Comparison of ENCODE assay signal across 12 cellular contexts in genomic region chr17:75125984-75126383, GRCh38. TPM values are rescaled to one million over a fixed set of nuclear protein-coding genes. Genes with fewer than 3 reads are reported as not detected.
DNase-seq lines count a peak whose midpoint lies in the region; ATAC-seq, FAIRE-seq and TF ChIP-seq lines count a peak whose summit lies in the region.
"Had no signal": no experiment of that assay in that cellular context is flagged by ENCODE, and none has a peak within 500 bp of the region (broad histone marks: within the 10 kb centered on the region; RNA-seq: fewer than 3 reads in every experiment).

No MANE protein-coding gene starts in this region.

- TF ChIP-seq RAD21 in H1 (IDR thresholded peaks at IDR 0.05 in 1 of 2, conservative IDR thresholded peaks at IDR 0.05 in 1 of 2; ENCODE audit: low read depth in 2 of 2, low read length in 2 of 2) = no peak

- POLR2A ChIA-PET in MCF 10A (lab: Yijun Ruan, JAX) (interaction anchor here (0.6 to 3.4 kb wide), 8 partner anchors 22 to 253 kb away, joined by 3 to 37 read pairs (median 3); partner anchors contain the start of gene JPT1), PC-3 (lab: Charles Lee; ENCODE audit: unreplicated experiment) (no interaction called here), H1 (lab: Charles Lee; ENCODE audit: partially characterized antibody) (interaction anchor here (1.1 to 13.9 kb wide), 7 partner anchors 8 to 62 kb away, joined by 3 to 134 read pairs (median 7); no protein-coding TSS in a partner anchor)

- ATAC-seq in PC-3 = no peak
- peak; percentile 24 to 42 for ATAC-seq in stimulated activated naive B cell treated with anti-CD40 and anti-IgM and Interleukin-4, amounts not matched to agents 10 μg/mL and 1 μg/mL and 100 μg/mL, for 72 hours (replicated peaks)

- H3K4me3 Mint-ChIP-seq in MCF 10A (ENCODE audit: unreplicated experiment) = no peak overlapping the region
- H3K4me3 Mint-ChIP-seq in stimulated activated naive B cell treated with anti-CD40 and anti-IgM and Interleukin-4, amounts not matched to agents 10 μg/mL and 1 μg/mL and 100 μg/mL, for 72 hours = no peak overlapping the region

- H3K9me2 ChIP-seq in PC-3 (replicated peaks; ENCODE audit: low read length) = no peaks in the 10 kb centered on the region

- no peak overlapping the region for H4K8ac ChIP-seq in H1 (ENCODE audit: extremely low read depth, insufficient read depth, low read length)

- CTCF ChIA-PET in MCF 10A (lab: Yijun Ruan, JAX) (interaction anchor here (0.6 to 4.1 kb wide), 4 partner anchors 12 to 80 kb away, joined by 3 to 61 read pairs (median 4); partner anchors contain the start of gene NUP85), PC-3 (lab: Charles Lee) (no interaction called here), H1 (lab: Charles Lee; ENCODE audit: partially characterized antibody) (interaction anchor here (0.7 to 12.9 kb wide), 8 partner anchors 12 to 286 kb away, joined by 3 to 239 read pairs (median 4); partner anchors contain the start of gene ARMC7)

- H3K4me1 ChIP-seq in breast epithelium (no peaks in the 10 kb centered on the region), PC-3 (ENCODE audit: insufficient read depth, low read length) (peaks cover 34% of the 10 kb centered on the region), H1 (replicated peaks in 1 of 4; ENCODE audit: control insufficient read depth in 3 of 4, insufficient read depth in 4 of 4, low read length in 3 of 4) (peaks cover 0 to 8% (median 4%) of the 10 kb centered on the region in 4 experiments; a peak in 5 of 7 replicates)

- H3K27ac Mint-ChIP-seq in MCF 10A (ENCODE audit: low read depth, unreplicated experiment) = peak overlapping the region; percentile 95
- peak overlapping the region; percentile 51 for H3K27ac Mint-ChIP-seq in stimulated activated naive B cell treated with anti-CD40 and anti-IgM and Interleukin-4, amounts not matched to agents 10 μg/mL and 1 μg/mL and 100 μg/mL, for 72 hours

- no peaks in the 10 kb centered on the region for H4K20me1 ChIP-seq in PC-3 (ENCODE audit: low read length)
- H4K20me1 ChIP-seq in H1 (replicated peaks in 1 of 2; ENCODE audit: control insufficient read depth in 1 of 2, insufficient read depth in 2 of 2, low read length in 2 of 2) = peaks cover 8 to 11% of the 10 kb centered on the region in 2 experiments

- H3K4me3 ChIP-seq in breast epithelium (no peak overlapping the region), PC-3 (ENCODE audit: low read length) (no peak overlapping the region), H1 (ENCODE audit: extremely low read depth in 1 of 4, insufficient read depth in 2 of 4, low read depth in 3 of 4, low read length in 4 of 4) (no peak overlapping the region), brain microvascular endothelial cell (ENCODE audit: low read depth, low read length) (no peak overlapping the region)
- H3K4me3 ChIP-seq: stomach had no signal

- no peak overlapping the region for H3K4ac ChIP-seq in H1 (replicated peaks; ENCODE audit: insufficient read length, low read depth, low read length)

- H3K9me3 ChIP-seq in breast epithelium = no peaks in the 10 kb centered on the region
- H3K9me3 ChIP-seq in PC-3 (ENCODE audit: low read length) = no peaks in the 10 kb centered on the region
- no peaks in the 10 kb centered on the region for H3K9me3 ChIP-seq in H1 (ENCODE audit: insufficient read depth in 2 of 2, low read depth in 1 of 2, low read length in 1 of 2)
- H3K9me3 ChIP-seq: stomach had no signal

- H3K79me1 ChIP-seq in H1 (ENCODE audit: low read depth, low read length) = no peaks in the 10 kb centered on the region; the same call in 1 of the 2 replicates

- 0 out of 2 replicates have a peak, but pooled peaks cover 2% of the 10 kb centered on the region for H3K23me2 ChIP-seq in H1 (ENCODE audit: low read depth, low read length)

- H3K14ac ChIP-seq in H1 (ENCODE audit: insufficient read length) = no peak overlapping the region

- peaks cover 25% of the 10 kb centered on the region for H3K4me1 Mint-ChIP-seq in MCF 10A (ENCODE audit: insufficient read depth, unreplicated experiment)
- peaks cover 34 to 60% of the 10 kb centered on the region in 2 donors for H3K4me1 Mint-ChIP-seq in stimulated activated naive B cell treated with anti-CD40 and anti-IgM and Interleukin-4, amounts not matched to agents 10 μg/mL and 1 μg/mL and 100 μg/mL, for 72 hours

- H2BK12ac ChIP-seq in H1 (ENCODE audit: low read depth, low read length) = no peak overlapping the region

- H3K27me3 Mint-ChIP-seq in MCF 10A (ENCODE audit: insufficient read depth, unreplicated experiment) = no peaks in the 10 kb centered on the region
- H3K27me3 Mint-ChIP-seq in stimulated activated naive B cell treated with anti-CD40 and anti-IgM and Interleukin-4, amounts not matched to agents 10 μg/mL and 1 μg/mL and 100 μg/mL, for 72 hours = no peaks in the 10 kb centered on the region

- intact Hi-C loops in MCF 10A (cut with micrococcal nuclease) (no loop called here), breast epithelium (cut with DNase I; ENCODE audit: low total_unique reads) (no loop called here), PC-3 (cut with micrococcal nuclease) (loop anchor here (2.0 kb wide), 1 partner anchor 29 kb away; the partner anchor contains the start of gene JPT1)

- FAIRE-seq in H1 (lab: Jason Lieb, UNC) = no peak

- H3K9ac ChIP-seq in PC-3 (ENCODE audit: low read length) (no peak overlapping the region), H1 (replicated peaks in 1 of 4; ENCODE audit: extremely low read depth in 1 of 4, low read depth in 3 of 4, low read length in 3 of 4) (no peak overlapping the region; a peak in 1 of 7 replicates)

- peaks cover 19% of the 10 kb centered on the region for H3K36me3 Mint-ChIP-seq in MCF 10A (ENCODE audit: insufficient read depth, unreplicated experiment)
- peaks cover 23 to 41% of the 10 kb centered on the region in 2 donors for H3K36me3 Mint-ChIP-seq in stimulated activated naive B cell treated with anti-CD40 and anti-IgM and Interleukin-4, amounts not matched to agents 10 μg/mL and 1 μg/mL and 100 μg/mL, for 72 hours

- WGBS in H1 (ENCODE audit: extremely low coverage in 1 of 2, insufficient coverage in 1 of 2, insufficient read length in 1 of 2, insufficient replicate concordance in 2 of 2, low coverage in 1 of 2, low lambda C conversion rate in 2 of 2, missing lambda C conversion rate in 1 of 2), 2 experiments = 81% methylated on average over 3 of the region's 3 CpGs; no CpG with 5 or more reads in 1 of the 2 experiments

- no peak overlapping the region for H2BK20ac ChIP-seq in H1 (ENCODE audit: low read length)

- no peaks in the 10 kb centered on the region for H3K27me3 ChIP-seq in breast epithelium
- H3K27me3 ChIP-seq in PC-3 (ENCODE audit: low read length) = no peaks in the 10 kb centered on the region
- H3K27me3 ChIP-seq in H1 (replicated peaks in 1 of 4; ENCODE audit: control insufficient read depth in 3 of 4, extremely low read depth in 1 of 4, insufficient read depth in 3 of 4, low read length in 3 of 4) = no peaks in the 10 kb centered on the region; a peak in 1 of 7 replicates
- H3K27me3 ChIP-seq in brain microvascular endothelial cell (replicated peaks) = no peaks in the 10 kb centered on the region
- H3K27me3 ChIP-seq: stomach had no signal

- no peak overlapping the region for H4K5ac ChIP-seq in H1 (ENCODE audit: insufficient read length, low read depth, low read length)

- H2AFZ ChIP-seq in PC-3 (ENCODE audit: low read length) (no peak overlapping the region), H1 (ENCODE audit: low read length) (no peak overlapping the region)

- H3K27ac ChIP-seq in breast epithelium (no peak overlapping the region), PC-3 (ENCODE audit: low read length) (peak overlapping the region; percentile 94), H1 (ENCODE audit: low read depth, low read length) (0 out of 2 replicates have a peak overlapping the region, but pooled peaks have one; percentile 10), brain microvascular endothelial cell (no peak overlapping the region)

- H2AK5ac ChIP-seq in H1 (ENCODE audit: low read depth, low read length) = no peak overlapping the region

- H3K18ac ChIP-seq in H1 (ENCODE audit: extremely low read depth, low read length) = no peak overlapping the region

- peaks cover 68% of the 10 kb centered on the region for H3K79me2 ChIP-seq in PC-3 (ENCODE audit: low read length)
- peaks cover 0 to 9% of the 10 kb centered on the region in 2 experiments; a peak in 1 of 4 replicates for H3K79me2 ChIP-seq in H1 (ENCODE audit: control insufficient read depth in 1 of 2, insufficient read depth in 2 of 2, low read length in 2 of 2)

- TF ChIP-seq CTCF in MCF 10A (IDR thresholded peaks at IDR 0.05; ENCODE audit: unreplicated experiment) (no peak), breast epithelium (IDR thresholded peaks at IDR 0.05) (no peak), PC-3 (conservative IDR thresholded peaks at IDR 0.05; ENCODE audit: low read depth, low read length) (no peak), H1 (IDR thresholded peaks at IDR 0.05; ENCODE audit: control extremely low read depth in 1 of 3, insufficient read depth in 1 of 3, low read depth in 1 of 3, low read length in 3 of 3) (no peak), brain microvascular endothelial cell (IDR thresholded peaks at IDR 0.05; ENCODE audit: low read depth, low read length, missing control alignments) (no peak)

- TF ChIP-seq POLR2A in breast epithelium (IDR thresholded peaks at IDR 0.05) (no peak), H1 (IDR thresholded peaks at IDR 0.05; ENCODE audit: control extremely low read depth in 1 of 2, low read depth in 2 of 2, low read length in 2 of 2) (0 out of 3 replicates have a peak, but pooled peaks of 1 of the 2 experiments have one; percentile 18)

- no peak for DNase-seq in MCF 10A (ENCODE audit: unreplicated experiment)
- DNase-seq in breast epithelium (ENCODE audit: low spot score in 2 of 2) = no peak
- DNase-seq in PC-3 = no peak
- no peak for DNase-seq in H1 (ENCODE audit: low read depth in 1 of 2, low spot score in 2 of 2)
- no peak for DNase-seq in stimulated activated naive B cell treated with anti-CD40 and anti-IgM and Interleukin-4, amounts not matched to agents 10 μg/mL and 1 μg/mL and 100 μg/mL, for 72 hours
- no peak for DNase-seq in foreskin melanocyte
- no peak for DNase-seq in occipital lobe (lab: John Stamatoyannopoulos, UW)
- no peak for DNase-seq in brain microvascular endothelial cell
- DNase-seq: caudate nucleus; retina; stimulated activated CD4-positive, alpha-beta T cell treated with anti-CD3 and anti-CD28 coated beads, Interleukin-4, amount 100 ng/mL, for 24 hours; stomach had no signal

- in situ Hi-C loops in brain microvascular endothelial cell (cut with HindIII; ENCODE audit: low pct_ligation_motif_present, low sequenced_read_pairs) = no loop called here

- H2BK15ac ChIP-seq in H1 (ENCODE audit: low read length) = no peak overlapping the region

- H2BK120ac ChIP-seq in H1 (replicated peaks; ENCODE audit: low read depth, low read length) = no peak overlapping the region

- peaks cover 3% of the 10 kb centered on the region for H3F3A ChIP-seq in PC-3 (ENCODE audit: low read length, unreplicated experiment)

- H3K9me3 Mint-ChIP-seq in MCF 10A (ENCODE audit: unreplicated experiment) = no peaks in the 10 kb centered on the region
- no peaks in the 10 kb centered on the region for H3K9me3 Mint-ChIP-seq in stimulated activated naive B cell treated with anti-CD40 and anti-IgM and Interleukin-4, amounts not matched to agents 10 μg/mL and 1 μg/mL and 100 μg/mL, for 72 hours

- H3K36me3 ChIP-seq in breast epithelium (no peaks in the 10 kb centered on the region), PC-3 (ENCODE audit: low read depth, low read length) (peaks cover 20% of the 10 kb centered on the region), H1 (ENCODE audit: control insufficient read depth in 2 of 4, insufficient read depth in 4 of 4, low read length in 3 of 4) (peaks cover 0 to 10% (median 6%) of the 10 kb centered on the region in 4 experiments; a peak in 6 of 8 replicates), brain microvascular endothelial cell (replicated peaks) (no peaks in the 10 kb centered on the region)

- BruUV-seq in MCF 10A (replicated peaks; lab: Mats Ljungman, UMichigan) = no TSS peak
- BruUV-seq in PC-3 (replicated peaks; lab: Mats Ljungman, UMichigan) = no TSS peak

- H2BK5ac ChIP-seq in H1 (ENCODE audit: low read depth, low read length) = no peak overlapping the region

- H3K23ac ChIP-seq in H1 (ENCODE audit: insufficient read length) = no peak overlapping the region

- no peak overlapping the region for H3K56ac ChIP-seq in H1 (replicated peaks; ENCODE audit: insufficient read length, low read depth, low read length)

- no peak for TF ChIP-seq EP300 in H1 (IDR thresholded peaks at IDR 0.05; ENCODE audit: borderline replicate concordance in 1 of 2, low read depth in 2 of 2, low read length in 2 of 2)

- H3K4me2 ChIP-seq in PC-3 (ENCODE audit: low read length) (no peak overlapping the region), H1 (ENCODE audit: insufficient read depth in 1 of 2, low read depth in 2 of 2, low read length in 2 of 2) (no peak overlapping the region)

- no peak overlapping the region for H4K91ac ChIP-seq in H1 (replicated peaks; ENCODE audit: insufficient read length, low read length)

RNA-seq across cellular contexts. Expression of gene NT5C, which starts 5.6 kb away (rescaled TPM):
- total RNA-seq in MCF 10A (2022) (105 and 113 TPM in 2 replicates), breast epithelium (100 to 1,000 TPM in 1 of 3 donors, 10 to 100 TPM in 2; 79.6 to 106 (median 91.4) TPM), PC-3 (2014; rRNA removed) (116 and 131 TPM in 2 replicates), occipital lobe (18.1 TPM)
- 52.1 and 66.9 TPM in 2 replicates for total RNA-seq in H1 (2021; fragmentation: NEBNext Ultra II Directional; extraction: Animal tissue kit (Norgen Biotek cat#: 25700))
- 66.4 and 98.6 TPM in 2 replicates for polyA plus RNA-seq in H1 (2011; rRNA removed)
- polyA plus RNA-seq in H1 (2011; cell fraction: cytosol; rRNA removed) = 92.6 TPM
- polyA plus RNA-seq in H1 (2011; cell fraction: nucleus; rRNA removed) = 145 TPM
- polyA plus RNA-seq in H1 (2012, experiment 1 of 2) = 38.9 to 77.9 TPM (median 68.7 TPM) in 4 replicates
- 57.5 TPM for polyA plus RNA-seq in H1 (2012, experiment 2 of 2)
- polyA plus RNA-seq in H1 (2013, experiment 1 of 2) = 69.7 TPM
- 60.6 TPM for polyA plus RNA-seq in H1 (2013, experiment 2 of 2)
- 12.1 and 14.9 TPM in 2 replicates for polyA minus RNA-seq in H1 (2011; rRNA and poly(A)+ RNA removed)
- polyA minus RNA-seq in H1 (2011; cell fraction: cytosol; rRNA and poly(A)+ RNA removed) = 16.7 TPM
- polyA minus RNA-seq in H1 (2011; cell fraction: nucleus; rRNA and poly(A)+ RNA removed) = 44.4 TPM

RNA-seq across cellular contexts. Expression of gene ARMC7, which starts 16.2 kb away (rescaled TPM):
- total RNA-seq in MCF 10A (2022) (9.3 and 13.3 TPM in 2 replicates), breast epithelium (1 to 10 TPM; 3.4 to 6.7 (median 5.6) TPM), PC-3 (2014; rRNA removed) (17.0 and 17.3 TPM in 2 replicates), occipital lobe (3.0 TPM)
- 13.6 TPM in 2 replicates for total RNA-seq in H1 (2021; fragmentation: NEBNext Ultra II Directional; extraction: Animal tissue kit (Norgen Biotek cat#: 25700))
- 9.8 and 12.4 TPM in 2 replicates for polyA plus RNA-seq in H1 (2011; rRNA removed)
- polyA plus RNA-seq in H1 (2011; cell fraction: cytosol; rRNA removed) = 7.4 TPM
- polyA plus RNA-seq in H1 (2011; cell fraction: nucleus; rRNA removed) = 12.7 TPM
- polyA plus RNA-seq in H1 (2012, experiment 1 of 2) = 14.0 to 16.0 TPM (median 14.9 TPM) in 4 replicates
- polyA plus RNA-seq in H1 (2012, experiment 2 of 2) = 13.2 TPM
- polyA plus RNA-seq in H1 (2013, experiment 1 of 2) = 8.2 TPM
- polyA plus RNA-seq in H1 (2013, experiment 2 of 2) = 7.8 TPM
- polyA minus RNA-seq in H1 (2011; rRNA and poly(A)+ RNA removed) = 12.2 and 13.7 TPM in 2 replicates
- polyA minus RNA-seq in H1 (2011; cell fraction: cytosol; rRNA and poly(A)+ RNA removed) = 10.2 TPM
- polyA minus RNA-seq in H1 (2011; cell fraction: nucleus; rRNA and poly(A)+ RNA removed) = 12.6 TPM

RNA-seq across cellular contexts. Expression of gene JPT1, which starts 28.3 kb away (rescaled TPM):
- total RNA-seq in MCF 10A (2022) (342 and 360 TPM in 2 replicates), breast epithelium (10 to 100 TPM in 2 of 3 donors, 1 to 10 TPM in 1; 9.9 to 30.5 (median 24.9) TPM), PC-3 (2014; rRNA removed) (674 and 705 TPM in 2 replicates), occipital lobe (548 TPM)
- total RNA-seq in H1 (2021; fragmentation: NEBNext Ultra II Directional; extraction: Animal tissue kit (Norgen Biotek cat#: 25700)) = 340 and 369 TPM in 2 replicates
- polyA plus RNA-seq in H1 (2011; rRNA removed) = 154 and 216 TPM in 2 replicates
- 246 TPM for polyA plus RNA-seq in H1 (2011; cell fraction: cytosol; rRNA removed)
- 206 TPM for polyA plus RNA-seq in H1 (2011; cell fraction: nucleus; rRNA removed)
- polyA plus RNA-seq in H1 (2012, experiment 1 of 2) = 377 to 556 TPM (median 531 TPM) in 4 replicates
- polyA plus RNA-seq in H1 (2012, experiment 2 of 2) = 362 TPM
- polyA plus RNA-seq in H1 (2013, experiment 1 of 2) = 569 TPM
- 579 TPM for polyA plus RNA-seq in H1 (2013, experiment 2 of 2)
- 42.8 and 65.0 TPM in 2 replicates for polyA minus RNA-seq in H1 (2011; rRNA and poly(A)+ RNA removed)
- polyA minus RNA-seq in H1 (2011; cell fraction: cytosol; rRNA and poly(A)+ RNA removed) = 249 TPM
- 83.5 TPM for polyA minus RNA-seq in H1 (2011; cell fraction: nucleus; rRNA and poly(A)+ RNA removed)

RNA-seq across cellular contexts. Expression of gene SLC16A5, which starts 38.2 kb away (rescaled TPM):
- total RNA-seq in MCF 10A (2022) (26.0 and 33.1 TPM in 2 replicates), breast epithelium (10 to 100 TPM in 2 of 3 donors, 1 to 10 TPM in 1; 9.0 to 19.8 (median 18.4) TPM), PC-3 (2014; rRNA removed) (1.2 and 1.6 TPM in 2 replicates), occipital lobe (1.4 TPM)
- 16.6 and 17.1 TPM in 2 replicates for total RNA-seq in H1 (2021; fragmentation: NEBNext Ultra II Directional; extraction: Animal tissue kit (Norgen Biotek cat#: 25700))
- 34.7 and 54.8 TPM in 2 replicates for polyA plus RNA-seq in H1 (2011; rRNA removed)
- 28.9 TPM for polyA plus RNA-seq in H1 (2011; cell fraction: cytosol; rRNA removed)
- 82.9 TPM for polyA plus RNA-seq in H1 (2011; cell fraction: nucleus; rRNA removed)
- polyA plus RNA-seq in H1 (2012, experiment 1 of 2) = 14.3 to 26.5 TPM (median 20.8 TPM) in 4 replicates
- polyA plus RNA-seq in H1 (2012, experiment 2 of 2) = 12.9 TPM
- polyA plus RNA-seq in H1 (2013, experiment 1 of 2) = 22.7 TPM
- polyA plus RNA-seq in H1 (2013, experiment 2 of 2) = 21.6 TPM
- polyA minus RNA-seq in H1 (2011; rRNA and poly(A)+ RNA removed) = 15.2 and 17.8 TPM in 2 replicates
- polyA minus RNA-seq in H1 (2011; cell fraction: cytosol; rRNA and poly(A)+ RNA removed) = 11.3 TPM
- 24.1 TPM for polyA minus RNA-seq in H1 (2011; cell fraction: nucleus; rRNA and poly(A)+ RNA removed)

RNA-seq across cellular contexts. Expression of gene SUMO2, which starts 56.8 kb away (rescaled TPM):
- total RNA-seq in MCF 10A (2022) = 186 and 194 TPM in 2 replicates
- 10 to 100 TPM; 68.8 to 78.6 (median 74.6) TPM for total RNA-seq in breast epithelium
- total RNA-seq in PC-3 (2014; rRNA removed) = 244 and 282 TPM in 2 replicates
- total RNA-seq in H1 (2021; fragmentation: NEBNext Ultra II Directional; extraction: Animal tissue kit (Norgen Biotek cat#: 25700)) = 779 and 788 TPM in 2 replicates
- polyA plus RNA-seq in H1 (2011; rRNA removed) = 91.0 and 184 TPM in 2 replicates
- polyA plus RNA-seq in H1 (2011; cell fraction: cytosol; rRNA removed) = 162 TPM
- polyA plus RNA-seq in H1 (2011; cell fraction: nucleus; rRNA removed) = 61.2 TPM
- 273 to 655 TPM (median 511 TPM) in 4 replicates for polyA plus RNA-seq in H1 (2012, experiment 1 of 2)
- polyA plus RNA-seq in H1 (2012, experiment 2 of 2) = 97.2 TPM
- polyA plus RNA-seq in H1 (2013, experiment 1 of 2) = 253 TPM
- 265 TPM for polyA plus RNA-seq in H1 (2013, experiment 2 of 2)
- 88.0 and 91.8 TPM in 2 replicates for polyA minus RNA-seq in H1 (2011; rRNA and poly(A)+ RNA removed)
- polyA minus RNA-seq in H1 (2011; cell fraction: cytosol; rRNA and poly(A)+ RNA removed) = 284 TPM
- 41.9 TPM for polyA minus RNA-seq in H1 (2011; cell fraction: nucleus; rRNA and poly(A)+ RNA removed)
- total RNA-seq in occipital lobe = 264 TPM

Comparison
In these comparisons a context has a peak if more than half of its experiments do, and no peak if none do; other contexts are left out.
1. RNA of gene JPT1, which starts 28.3 kb away (total RNA-seq): 674 to 705 TPM in PC-3, 548 TPM in occipital lobe (single experiment), 340 to 369 TPM in H1 and 342 to 360 TPM in MCF 10A; 9.9 to 30.5 TPM in breast epithelium; every median in the first group is over 10 times any median in the second.
2. H3K27ac ChIP-seq: peak in PC-3 (single experiment) and H1 (single experiment); none in breast epithelium (0 of 2) and brain microvascular endothelial cell (single experiment).